ENCODE assay signal across 9 cellular contexts in the genomic region with DNA sequence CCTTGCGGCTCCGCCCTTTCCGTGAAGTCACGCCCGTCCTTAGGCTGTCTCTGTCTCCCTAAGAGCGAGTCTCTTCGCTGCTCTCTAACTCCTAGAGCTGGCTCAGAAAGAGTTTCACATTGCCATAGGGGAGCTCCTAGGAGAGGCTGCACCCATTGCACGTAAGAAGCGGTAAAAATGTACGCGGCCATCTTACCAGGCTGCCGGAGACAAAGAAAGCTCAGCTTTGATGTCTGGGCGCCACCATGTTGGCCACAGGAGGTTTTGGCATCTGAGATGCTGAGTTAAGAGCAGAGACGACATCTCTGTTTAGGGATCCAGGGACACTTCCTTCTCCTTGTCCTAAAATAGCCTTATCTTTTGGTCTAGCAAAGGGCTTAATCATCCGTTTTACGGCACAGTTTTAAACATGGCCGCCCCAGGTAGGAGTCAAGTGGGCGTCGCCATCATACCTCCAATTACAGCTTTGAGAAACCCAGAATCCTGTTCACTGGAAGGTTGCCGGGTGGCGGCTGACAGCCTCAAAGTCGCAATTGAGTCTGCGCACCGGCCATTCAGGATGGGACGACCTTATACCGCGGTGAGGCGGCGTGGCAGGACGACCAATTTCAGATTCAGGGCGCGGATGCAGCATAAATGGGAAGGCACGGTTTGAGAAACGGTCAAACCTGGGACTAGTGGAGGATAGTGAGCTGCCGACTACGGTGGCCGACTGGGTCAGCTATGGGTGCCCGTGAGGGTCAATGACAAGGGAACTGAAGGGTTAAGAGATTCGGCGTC. TPM values are rescaled to one million over a fixed set of nuclear protein-coding genes. Genes with fewer than 3 reads are reported as not detected.
A peak's percentile ranks its signal among the peaks of the same experiment; 100 is the strongest.
DNase-seq lines count a peak whose midpoint lies in the region; ATAC-seq and TF ChIP-seq lines count a peak whose summit lies in the region.
"Had no signal": no experiment of that assay in that cellular context is flagged by ENCODE, and none has a peak within 500 bp of the region (broad histone marks: within the 10 kb centered on the region; RNA-seq: fewer than 3 reads in every experiment).

A gene (plus strand): TSS at position 553 of the 780 bp plus-strand sequence. CDS start 16,501 bp downstream, outside the sequence.

- no peaks in the 10 kb centered on the region for H3K27me3 ChIP-seq in gastroesophageal sphincter
- H3K27me3 ChIP-seq in neuron (ENCODE audit: insufficient read depth, low read length): no peaks in the 10 kb centered on the region
- H3K27me3 ChIP-seq: SJSA1 had no signal

- H3K4me3 ChIP-seq in gastroesophageal sphincter (peak within 1 kb of the TSS; percentile 65 to 72), neuron (ENCODE audit: low read length) (peak within 1 kb of the TSS; percentile 83)
- H3K4me3 ChIP-seq: SJSA1 had no signal

- TF ChIP-seq POLR2A in gastroesophageal sphincter (IDR thresholded peaks at IDR 0.05): peak in 1 of 2 donors; percentile 18

- peak within 1 kb of the TSS; percentile 89 for H2AFZ ChIP-seq in neuron (ENCODE audit: low read depth, low read length)

- peak; percentile 82 for ATAC-seq in HG02870 (IDR thresholded peaks at IDR 0.05; ENCODE audit: unreplicated experiment)
- peak; percentile 91 for ATAC-seq in gastroesophageal sphincter
- peak; percentile 81 for ATAC-seq in stimulated activated naive CD8-positive, alpha-beta T cell treated with anti-CD3 and anti-CD28 coated beads, Interleukin-15, Interleukin-2, amounts not matched to agents 100 U/mL and 50 U/mL, for 24 hours
- ATAC-seq in HG03342 (IDR thresholded peaks at IDR 0.05; ENCODE audit: unreplicated experiment): no peak

- H3K4me1 ChIP-seq in gastroesophageal sphincter (peaks cover 0 to 22% (median 4%) of the 10 kb centered on the region in 3 donors), neuron (ENCODE audit: insufficient read depth, low read length) (peaks cover 8% of the 10 kb centered on the region)
- H3K4me1 ChIP-seq: SJSA1 had no signal

- peak; percentile 95 for DNase-seq in DMS53 (lab: John Stamatoyannopoulos, UW)
- peak; percentile 72 for DNase-seq in OCI-M2 (lab: John Stamatoyannopoulos, UW; ENCODE audit: unreplicated experiment)
- DNase-seq in activated effector memory CD4-positive, alpha-beta T cell treated with Interleukin-2 at 50 U/mL for 16 hours: peak; percentile 72
- DNase-seq in stimulated activated naive CD8-positive, alpha-beta T cell treated with anti-CD3 and anti-CD28 coated beads, Interleukin-15, Interleukin-2, amounts not matched to agents 100 U/mL and 50 U/mL, for 24 hours: peak; percentile 70

- H3K9me3 ChIP-seq in gastroesophageal sphincter: peaks cover 0 to 6% (median 0%) of the 10 kb centered on the region in 3 donors
- H3K9me3 ChIP-seq in neuron (ENCODE audit: low read length): peaks cover 31% of the 10 kb centered on the region

- H3K27ac ChIP-seq in gastroesophageal sphincter: peak within 1 kb of the TSS; percentile 79 to 90 (median 90)
- H3K27ac ChIP-seq: SJSA1 had no signal

- TF ChIP-seq CTCF in gastroesophageal sphincter (IDR thresholded peaks at IDR 0.05): peak in 1 of 4 experiments; percentile 7

- no peak for TF ChIP-seq EP300 in gastroesophageal sphincter (IDR thresholded peaks at IDR 0.05)

- H3K36me3 ChIP-seq in gastroesophageal sphincter: peaks cover 0 to 29% of the 10 kb centered on the region in 2 donors
- peaks cover 22% of the 10 kb centered on the region for H3K36me3 ChIP-seq in neuron (ENCODE audit: insufficient read depth, low read length)
- H3K36me3 ChIP-seq: SJSA1 had no signal

- WGBS in gastroesophageal sphincter (ENCODE audit: low coverage in 1 of 2), 2 donors: 0% methylated on average over 21 to 25 of the region's 40 CpGs

RNA-seq across cellular contexts. Expression of the gene that starts here (rescaled TPM):
- 1 to 10 TPM; 2.3 to 8.1 (median 6.3) TPM for total RNA-seq in gastroesophageal sphincter
